Comparison of ENCODE assay signal across 8 cellular contexts in the genomic region with DNA sequence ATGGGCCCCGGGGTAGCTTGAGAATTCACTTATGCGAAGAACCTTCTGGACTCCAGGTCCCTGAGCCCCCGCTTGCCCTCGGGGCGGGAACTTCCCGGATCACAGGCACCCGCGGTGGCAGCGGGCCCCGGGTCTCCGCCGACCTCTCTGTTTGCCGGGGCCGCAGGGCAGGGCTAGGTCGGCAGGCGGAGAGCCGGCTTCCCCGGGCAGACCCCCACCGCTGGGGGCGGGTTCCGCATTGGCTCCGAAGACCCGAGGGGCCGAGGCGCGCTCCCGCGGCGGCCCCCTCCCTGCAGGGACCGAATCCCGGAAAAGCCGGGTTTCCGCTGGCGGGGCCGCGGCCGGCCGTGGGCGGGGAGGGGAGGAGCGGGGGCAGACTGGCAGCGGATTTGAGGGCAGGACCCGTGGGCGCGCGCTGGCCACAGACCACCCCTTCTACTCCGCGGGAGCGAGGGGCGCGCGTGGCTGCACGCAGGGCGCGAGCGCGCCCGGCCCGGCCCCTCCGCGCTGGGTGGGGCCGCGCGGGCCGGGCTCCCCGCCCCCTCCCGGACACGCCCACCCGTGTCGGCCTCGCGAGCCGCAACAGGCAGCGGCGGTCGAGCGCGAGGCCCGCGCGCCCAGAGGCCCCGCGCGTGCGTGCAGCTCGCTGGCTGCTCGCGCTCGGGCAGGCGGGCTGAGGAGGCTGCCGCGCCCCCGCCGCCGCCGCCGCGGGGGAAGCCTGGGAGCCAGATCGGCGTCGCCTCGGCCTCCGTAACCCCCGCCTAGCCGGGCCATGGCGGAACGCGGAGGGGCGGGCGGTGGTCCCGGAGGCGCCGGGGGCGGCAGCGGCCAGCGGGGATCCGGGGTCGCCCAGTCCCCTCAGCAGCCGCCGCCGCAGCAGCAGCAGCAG. TPM values are rescaled to one million over a fixed set of nuclear protein-coding genes. Genes with fewer than 3 reads are reported as not detected.
DNase-seq lines count a peak whose midpoint lies in the region; ATAC-seq and TF ChIP-seq lines count a peak whose summit lies in the region.

A gene (plus strand): TSS at position 558 of the 889 bp plus-strand sequence. CDS start 215 bp downstream, at position 773.

- H4K91ac ChIP-seq in H9 (ENCODE audit: insufficient read length, low read depth, low read length) = no peak within 1 kb of the TSS

- peaks cover 2% of the 10 kb centered on the region; the same call in 1 of the 2 replicates for H3K79me2 ChIP-seq in H9 (ENCODE audit: insufficient read depth, low read length)

- peaks cover 4% of the 10 kb centered on the region for H3K23me2 ChIP-seq in H9 (ENCODE audit: insufficient read length, low read depth, low read length, poor library complexity, severe bottlenecking)

- peak within 1 kb of the TSS; percentile 94 for H3K4me3 ChIP-seq in coronary artery

- intact Hi-C loops in left colon (cut with DNase I, micrococcal nuclease) = no loop called here

- H3K27ac Mint-ChIP-seq in H9 = peak within 1 kb of the TSS; percentile 87 to 94 (median 88)
- H3K27ac Mint-ChIP-seq in activated CD4-positive, alpha-beta T cell treated with anti-CD3 and anti-CD28 coated beads, Interleukin-2, amount 10 ng/mL, durations not matched to agents 7 days and 5 days = peak within 1 kb of the TSS; percentile 94

- no CpG with 5 or more reads among the region's 120 CpGs for WGBS in H9 (ENCODE audit: extremely low coverage, insufficient read length, low lambda C conversion rate)

- H2BK20ac ChIP-seq in H9 (ENCODE audit: low read depth, low read length, poor library complexity, severe bottlenecking) = no peak within 1 kb of the TSS

- peak; percentile 32; the same call in 1 of the 3 replicates for TF ChIP-seq CTCF in H9 (conservative IDR thresholded peaks at IDR 0.05)
- TF ChIP-seq CTCF in coronary artery (IDR thresholded peaks at IDR 0.05) = no peak

- H3K36me3 Mint-ChIP-seq in H9 (ENCODE audit: insufficient read depth in 1 of 3, low read depth in 3 of 3) = peaks cover 32 to 61% (median 50%) of the 10 kb centered on the region in 3 experiments
- peaks cover 72% of the 10 kb centered on the region for H3K36me3 Mint-ChIP-seq in activated CD4-positive, alpha-beta T cell treated with anti-CD3 and anti-CD28 coated beads, Interleukin-2, amount 10 ng/mL, durations not matched to agents 7 days and 5 days (ENCODE audit: low read depth)

- H2BK5ac ChIP-seq in H9 (ENCODE audit: insufficient read length, low read length) = no peak within 1 kb of the TSS

- DNase-seq in ELR (ENCODE audit: low read depth) (peak; percentile 75), H9 (peak; percentile 73), NCI-H1105 (lab: John Stamatoyannopoulos, UW) (peak; percentile 38), coronary artery (ENCODE audit: low spot score) (peak; percentile 86), left colon (peak; percentile 75 to 76), DMS153 treated with DMSO at 0.1 percent for 48 hours (lab: John Stamatoyannopoulos, UW; ENCODE audit: unreplicated experiment) (no peak)
- DNase-seq in activated CD4-positive, alpha-beta T cell treated with anti-CD3 and anti-CD28 coated beads, Interleukin-2, amount 10 ng/mL, durations not matched to agents 7 days and 5 days = peak; percentile 79
- peak; percentile 72 to 82 for DNase-seq in stimulated activated CD4-positive, alpha-beta T cell treated with anti-CD3 and anti-CD28 coated beads, Interleukin-2, amount 100 ng/mL, for 24 hours

- no peaks in the 10 kb centered on the region for H3K4me1 ChIP-seq in H9 (ENCODE audit: insufficient read depth, low read length)

- no peak within 1 kb of the TSS for H2AK5ac ChIP-seq in H9 (ENCODE audit: insufficient read length, low read length)

- H4K8ac ChIP-seq in H9 (replicated peaks; ENCODE audit: insufficient read length, low read depth, low read length) = no peak within 1 kb of the TSS

- no peak within 1 kb of the TSS for H3T11ph ChIP-seq in H9 (ENCODE audit: low read length)

- H3K4me3 Mint-ChIP-seq in H9 = peak within 1 kb of the TSS; percentile 83 to 91
- H3K4me3 Mint-ChIP-seq in activated CD4-positive, alpha-beta T cell treated with anti-CD3 and anti-CD28 coated beads, Interleukin-2, amount 10 ng/mL, durations not matched to agents 7 days and 5 days = peak within 1 kb of the TSS; percentile 89

- peak within 1 kb of the TSS; percentile 45 for H3K4me2 ChIP-seq in H9 (ENCODE audit: insufficient read depth, insufficient read length, low read length)

- peaks cover 21 to 32% of the 10 kb centered on the region in 2 experiments for H3K4me1 Mint-ChIP-seq in H9
- H3K4me1 Mint-ChIP-seq in activated CD4-positive, alpha-beta T cell treated with anti-CD3 and anti-CD28 coated beads, Interleukin-2, amount 10 ng/mL, durations not matched to agents 7 days and 5 days = peaks cover 71% of the 10 kb centered on the region

- H3K27me3 ChIP-seq in H9 (ENCODE audit: insufficient read depth, low read length) = no peaks in the 10 kb centered on the region

- H3K9me3 Mint-ChIP-seq in H9 = no peaks in the 10 kb centered on the region
- peaks cover 2% of the 10 kb centered on the region for H3K9me3 Mint-ChIP-seq in activated CD4-positive, alpha-beta T cell treated with anti-CD3 and anti-CD28 coated beads, Interleukin-2, amount 10 ng/mL, durations not matched to agents 7 days and 5 days

- H2BK12ac ChIP-seq in H9 (ENCODE audit: insufficient read length, low read depth, low read length) = no peak within 1 kb of the TSS

- no peak within 1 kb of the TSS for H3K14ac ChIP-seq in H9 (ENCODE audit: insufficient read depth, low read length)

- POLR2A ChIA-PET in activated CD4-positive, alpha-beta T cell treated with anti-CD3 and anti-CD28 coated beads, Interleukin-2, amount 10 ng/mL, durations not matched to agents 7 days and 5 days (lab: Charles Lee) = interaction anchor here (0.5 to 0.6 kb wide), 2 partner anchors 11 to 568 kb away, joined by 3 read pairs; no protein-coding TSS in a partner anchor

- H2AFZ ChIP-seq in H9 (ENCODE audit: low read length) = no peak within 1 kb of the TSS

- no peak within 1 kb of the TSS for H2BK15ac ChIP-seq in H9 (ENCODE audit: low read depth, low read length)

- no peak within 1 kb of the TSS for H3K56ac ChIP-seq in H9 (ENCODE audit: insufficient read length, low read depth, low read length)

- no peaks in the 10 kb centered on the region for H4K20me1 ChIP-seq in H9 (ENCODE audit: control insufficient read depth, insufficient read depth, insufficient read length)

- H3K79me1 ChIP-seq in H9 (ENCODE audit: insufficient read depth, low read depth, low read length, poor library complexity, severe bottlenecking) = no peaks in the 10 kb centered on the region

- no peak within 1 kb of the TSS for H3K4ac ChIP-seq in H9 (ENCODE audit: low read depth, low read length)

- H3K23ac ChIP-seq in H9 (ENCODE audit: insufficient read length, low read depth, low read length) = no peak within 1 kb of the TSS

- H3K9ac ChIP-seq in H9 (ENCODE audit: extremely low read depth, insufficient read length, low read length) = no peak within 1 kb of the TSS

- no peaks in the 10 kb centered on the region for H3K9me3 ChIP-seq in H9 (ENCODE audit: control insufficient read depth, low read depth, low read length)

- H3K18ac ChIP-seq in H9 (ENCODE audit: insufficient read length, low read depth, low read length) = no peak within 1 kb of the TSS

- H3K27ac ChIP-seq in H9 (ENCODE audit: insufficient read length, low read depth, low read length) (peak within 1 kb of the TSS; percentile 25), coronary artery (peak within 1 kb of the TSS; percentile 91 to 97)

- H2BK120ac ChIP-seq in H9 (ENCODE audit: low read depth, low read length, poor library complexity, severe bottlenecking) = no peak within 1 kb of the TSS

- ATAC-seq in left colon = peak; percentile 78

- H4K5ac ChIP-seq in H9 (ENCODE audit: insufficient read length, low read depth, low read length) = no peak within 1 kb of the TSS

- CTCF ChIA-PET in activated CD4-positive, alpha-beta T cell treated with anti-CD3 and anti-CD28 coated beads, Interleukin-2, amount 10 ng/mL, durations not matched to agents 7 days and 5 days (lab: Charles Lee) = interaction anchor here (0.6 to 6.6 kb wide), 10 partner anchors 10 to 636 kb away, joined by 3 to 66 read pairs (median 6); a partner anchor contains a TSS

- no peaks in the 10 kb centered on the region for H3K27me3 Mint-ChIP-seq in H9 (ENCODE audit: low read depth)
- no peaks in the 10 kb centered on the region for H3K27me3 Mint-ChIP-seq in activated CD4-positive, alpha-beta T cell treated with anti-CD3 and anti-CD28 coated beads, Interleukin-2, amount 10 ng/mL, durations not matched to agents 7 days and 5 days

RNA-seq across cellular contexts. Expression of the gene that starts here (rescaled TPM):
- total RNA-seq in H9 (2021) (28.7 and 35.5 TPM in 2 replicates), left colon (10 to 100 TPM; 17.1 to 19.2 TPM)
- 100 to 1,000 TPM; 109 TPM for total RNA-seq in activated CD4-positive, alpha-beta T cell treated with anti-CD3 and anti-CD28 coated beads, Interleukin-2, amount 10 ng/mL, durations not matched to agents 7 days and 5 days
